ENCODE assay signal across 1 cellular context in genomic region chr6:113352029-113352801, GRCh38.
TF ChIP-seq lines count a peak whose summit lies in the region.

No MANE protein-coding gene starts in this region.

TF ChIP-seq in HCT116, 20 proteins besides CTCF, POLR2A, EP300 and RAD21 (continued from another document):
- TF ChIP-seq ZNF274 (IDR thresholded peaks at IDR 0.05; ENCODE audit: low read depth, low read length) (no peak), CEBPB (IDR thresholded peaks at IDR 0.05; ENCODE audit: low read depth) (peak; percentile 86), FOSL1 (IDR thresholded peaks at IDR 0.05; ENCODE audit: low read depth) (peak; percentile 80), ATF3 (IDR thresholded peaks at IDR 0.05) (no peak), ZFX (IDR thresholded peaks at IDR 0.05) (no peak), SP1 (IDR thresholded peaks at IDR 0.05; ENCODE audit: low read depth) (peak; percentile 93), SIN3A (IDR thresholded peaks at IDR 0.05; ENCODE audit: low read depth) (peak; percentile 74; the same call in 1 of the 2 replicates), ELF1 (IDR thresholded peaks at IDR 0.05; ENCODE audit: borderline replicate concordance, low read depth) (no peak), REST (IDR thresholded peaks at IDR 0.05; ENCODE audit: low read depth) (no peak), EZH2phosphoT487 (IDR thresholded peaks at IDR 0.05; ENCODE audit: borderline replicate concordance) (no peak), TCF7L2 (IDR thresholded peaks at IDR 0.05; ENCODE audit: borderline replicate concordance, extremely low read depth, insufficient read depth, insufficient read length) (peak; percentile 81), JUND (IDR thresholded peaks at IDR 0.05) (peak; percentile 79), POLR2AphosphoS5 (IDR thresholded peaks at IDR 0.05; ENCODE audit: low read depth, low read length) (peak; percentile 46)
TF ChIP-seq in HCT116: peak in this region for 10.
